19 cellular contexts compared by ENCODE assay signal in the genomic region with DNA sequence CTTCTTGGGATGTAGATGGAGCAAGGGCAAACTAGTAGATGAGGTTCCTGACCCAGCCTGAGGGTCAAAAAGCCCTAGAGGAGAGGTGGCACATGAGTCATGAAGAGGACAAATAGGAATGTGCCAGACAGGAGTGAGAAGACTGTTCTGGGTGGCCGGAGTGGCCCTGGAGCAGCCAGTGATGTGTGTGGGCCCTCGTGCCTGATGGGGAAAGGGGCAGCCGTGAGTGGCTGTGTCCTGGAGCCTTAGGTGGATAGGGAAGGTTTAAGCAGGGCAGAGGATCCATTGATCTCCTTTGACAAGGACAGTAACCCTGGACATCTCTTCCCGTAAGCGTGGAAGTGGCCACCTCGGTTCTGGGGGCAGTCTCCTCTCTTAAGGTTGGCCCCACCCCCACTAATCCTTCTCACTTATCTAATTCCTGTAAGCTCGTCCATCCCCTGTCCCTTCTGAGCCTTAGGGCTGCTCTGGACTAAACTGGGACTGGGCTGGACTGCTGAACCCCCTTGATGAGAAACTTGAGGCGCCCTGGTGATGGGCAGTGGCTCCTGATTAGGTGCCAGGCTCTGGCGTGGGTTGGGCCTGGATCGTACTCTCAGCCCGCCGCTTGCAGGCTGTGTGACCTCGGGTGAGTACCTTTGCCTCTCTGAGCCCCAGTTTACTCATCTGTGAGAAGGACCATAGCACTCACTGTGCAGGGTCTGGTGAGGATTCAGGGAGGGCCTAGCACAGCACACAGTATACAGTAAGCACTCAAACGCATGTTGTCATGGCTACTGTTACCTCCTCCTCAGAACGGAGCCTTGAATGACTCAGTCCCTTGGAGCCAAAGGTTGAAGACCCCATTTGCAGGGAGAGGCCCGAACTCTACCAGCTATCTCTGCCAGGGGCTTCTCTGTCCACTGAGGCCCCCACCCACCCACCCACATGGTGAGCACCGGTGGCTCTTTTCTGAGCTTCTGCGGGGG. TPM values are rescaled to one million over a fixed set of nuclear protein-coding genes. Genes with fewer than 3 reads are reported as not detected.
DNase-seq lines count a peak whose midpoint lies in the region; ATAC-seq and TF ChIP-seq lines count a peak whose summit lies in the region.
"Had no signal": no experiment of that assay in that cellular context is flagged by ENCODE, and none has a peak within 500 bp of the region (broad histone marks: within the 10 kb centered on the region; RNA-seq: fewer than 3 reads in every experiment).

No MANE protein-coding gene starts in this region.

- H3K27me3 ChIP-seq in HUES6 (ENCODE audit: control insufficient read depth, insufficient read depth, low read length) (peaks cover 33% of the 10 kb centered on the region), dorsolateral prefrontal cortex (peaks cover 0 to 5% (median 0%) of the 10 kb centered on the region in 45 donors), tibial artery (peaks cover 0 to 65% of the 10 kb centered on the region in 2 donors)

- H3K9me3 Mint-ChIP-seq in nephron progenitor cell = no peaks in the 10 kb centered on the region
- no peaks in the 10 kb centered on the region for H3K9me3 Mint-ChIP-seq in stimulated activated memory B cell treated with anti-CD40 and anti-IgM and Interleukin-4, amounts not matched to agents 10 μg/mL and 1 μg/mL and 100 μg/mL, for 72 hours

- DNase-seq in dorsolateral prefrontal cortex = no peak
- DNase-seq in nephron progenitor cell = no peak
- DNase-seq in GM19240 (ENCODE audit: insufficient read length, low spot score) = no peak
- no peak for DNase-seq in tibial artery
- DNase-seq: activated CD4-positive, alpha-beta T cell treated with anti-CD3 and anti-CD28 coated beads for 36 hours; activated naive CD4-positive, alpha-beta T cell treated with anti-CD3 and anti-CD28 coated beads, Interleukin-2, amount 50 U/mL, for 16 hours; cerebellar nuclear complex; effector CD4-positive, alpha-beta T cell; kidney glomerular epithelial cell; NCI-H1436 treated with DMSO at 0.1 percent for 48 hours; sigmoid colon had no signal

- peaks cover 27% of the 10 kb centered on the region for H3K27me3 Mint-ChIP-seq in nephron progenitor cell (ENCODE audit: low read depth, poor library complexity)
- H3K27me3 Mint-ChIP-seq in stimulated activated memory B cell treated with anti-CD40 and anti-IgM and Interleukin-4, amounts not matched to agents 10 μg/mL and 1 μg/mL and 100 μg/mL, for 72 hours = peaks cover 38% of the 10 kb centered on the region

- H3K4me3 Mint-ChIP-seq in nephron progenitor cell = peak overlapping the region; percentile 65
- no peak overlapping the region for H3K4me3 Mint-ChIP-seq in stimulated activated memory B cell treated with anti-CD40 and anti-IgM and Interleukin-4, amounts not matched to agents 10 μg/mL and 1 μg/mL and 100 μg/mL, for 72 hours
- H3K4me3 Mint-ChIP-seq: activated CD4-positive, alpha-beta T cell treated with anti-CD3 and anti-CD28 coated beads for 36 hours had no signal

- H3K9me3 ChIP-seq in HUES6 (ENCODE audit: control insufficient read depth, insufficient read depth, low read depth, low read length) (no peaks in the 10 kb centered on the region), tibial artery (no peaks in the 10 kb centered on the region)
- H3K9me3 ChIP-seq: ascending aorta, esophagus muscularis mucosa, HAP-1, sigmoid colon had no signal

- H3K27ac Mint-ChIP-seq in nephron progenitor cell = no peak overlapping the region
- no peak overlapping the region for H3K27ac Mint-ChIP-seq in stimulated activated memory B cell treated with anti-CD40 and anti-IgM and Interleukin-4, amounts not matched to agents 10 μg/mL and 1 μg/mL and 100 μg/mL, for 72 hours
- H3K27ac Mint-ChIP-seq: activated CD4-positive, alpha-beta T cell treated with anti-CD3 and anti-CD28 coated beads for 36 hours had no signal

- H3K36me3 ChIP-seq in HUES6 (ENCODE audit: control insufficient read depth, insufficient read depth, low read length) = no peaks in the 10 kb centered on the region
- no peaks in the 10 kb centered on the region for H3K36me3 ChIP-seq in tibial artery
- H3K36me3 ChIP-seq: ascending aorta, esophagus muscularis mucosa, HAP-1, sigmoid colon had no signal

- ATAC-seq in GM19324 (IDR thresholded peaks at IDR 0.05; ENCODE audit: low FRiP score, unreplicated experiment) = no peak
- ATAC-seq in stimulated activated memory B cell treated with anti-CD40 and anti-IgM and Interleukin-4, amounts not matched to agents 10 μg/mL and 1 μg/mL and 100 μg/mL, for 72 hours = no peak
- ATAC-seq: activated CD4-positive, alpha-beta T cell treated with anti-CD3 and anti-CD28 coated beads for 36 hours had no signal

- H3K36me3 Mint-ChIP-seq in nephron progenitor cell (ENCODE audit: low read depth) = no peaks in the 10 kb centered on the region
- H3K36me3 Mint-ChIP-seq in stimulated activated memory B cell treated with anti-CD40 and anti-IgM and Interleukin-4, amounts not matched to agents 10 μg/mL and 1 μg/mL and 100 μg/mL, for 72 hours = no peaks in the 10 kb centered on the region

- H3K27ac ChIP-seq in 22Rv1 (peak overlapping the region; percentile 85; the same call in 1 of the 2 replicates), HUES6 (ENCODE audit: low read depth, low read length) (no peak overlapping the region), dorsolateral prefrontal cortex (peak overlapping the region in 57 of 59 donors; percentile 28 to 97 (median 86)), tibial artery (no peak overlapping the region)
- H3K27ac ChIP-seq: ascending aorta, parathyroid adenoma had no signal

- TF ChIP-seq CTCF in 22Rv1 (IDR thresholded peaks at IDR 0.05) (no peak), dorsolateral prefrontal cortex (IDR thresholded peaks at IDR 0.05 in 54 of 56, conservative IDR thresholded peaks at IDR 0.05 in 2 of 56; ENCODE audit: low read depth in 1 of 56, partially characterized antibody in 56 of 56) (no peak), nephron progenitor cell (IDR thresholded peaks at IDR 0.05) (no peak), tibial artery (IDR thresholded peaks at IDR 0.05) (no peak)

- no peak overlapping the region for H3K9ac ChIP-seq in HUES6 (ENCODE audit: low read length)
- H3K9ac ChIP-seq: parathyroid adenoma had no signal

- H3K4me3 ChIP-seq in HUES6 (ENCODE audit: low read depth, low read length) (peak overlapping the region; percentile 43), dorsolateral prefrontal cortex (peak overlapping the region in 57 of 59 donors; percentile 7 to 89 (median 77)), tibial artery (no peak overlapping the region)
- H3K4me3 ChIP-seq: ascending aorta, esophagus muscularis mucosa, HAP-1, sigmoid colon had no signal

- H3K4me1 ChIP-seq in HUES6 (ENCODE audit: control insufficient read depth, insufficient read depth, low read length) = peaks cover 49% of the 10 kb centered on the region
- peaks cover 0 to 44% (median 20%) of the 10 kb centered on the region in 4 donors for H3K4me1 ChIP-seq in tibial artery
- H3K4me1 ChIP-seq: HAP-1 had no signal

- intact Hi-C loops in dorsolateral prefrontal cortex (cut with DNase I) (loop anchor here (2.0 to 10.0 kb wide), 4 partner anchors 53 to 277 kb away; partner anchors contain the start of genes ANKRD13A (in 1 of the 2) and GIT2 (in 1 of the 2)), tibial artery (cut with DNase I; ENCODE audit: low total_unique reads) (loop anchor here (10.0 kb wide), 1 partner anchor 263 kb away; no protein-coding TSS in a partner anchor)

- H3K4me1 Mint-ChIP-seq in nephron progenitor cell = peaks cover 70% of the 10 kb centered on the region
- peaks cover 12% of the 10 kb centered on the region for H3K4me1 Mint-ChIP-seq in stimulated activated memory B cell treated with anti-CD40 and anti-IgM and Interleukin-4, amounts not matched to agents 10 μg/mL and 1 μg/mL and 100 μg/mL, for 72 hours

RNA-seq across cellular contexts. Expression of gene FAM222A, which starts 4.0 kb away (rescaled TPM):
- total RNA-seq in dorsolateral prefrontal cortex = 10 to 100 TPM; 10.4 to 85.9 (median 23.1) TPM

Comparison
In these comparisons a context has a peak if more than half of its experiments do, and no peak if none do; other contexts are left out.
1. H3K27ac ChIP-seq: peak in 22Rv1 (single experiment) and dorsolateral prefrontal cortex (57 of 59); none in HUES6 (single experiment) and tibial artery (0 of 2).
2. H3K4me3 ChIP-seq: peak in HUES6 (single experiment) and dorsolateral prefrontal cortex (57 of 59); none in tibial artery (0 of 2).